1 cellular context compared by ENCODE assay signal in the genomic region with DNA sequence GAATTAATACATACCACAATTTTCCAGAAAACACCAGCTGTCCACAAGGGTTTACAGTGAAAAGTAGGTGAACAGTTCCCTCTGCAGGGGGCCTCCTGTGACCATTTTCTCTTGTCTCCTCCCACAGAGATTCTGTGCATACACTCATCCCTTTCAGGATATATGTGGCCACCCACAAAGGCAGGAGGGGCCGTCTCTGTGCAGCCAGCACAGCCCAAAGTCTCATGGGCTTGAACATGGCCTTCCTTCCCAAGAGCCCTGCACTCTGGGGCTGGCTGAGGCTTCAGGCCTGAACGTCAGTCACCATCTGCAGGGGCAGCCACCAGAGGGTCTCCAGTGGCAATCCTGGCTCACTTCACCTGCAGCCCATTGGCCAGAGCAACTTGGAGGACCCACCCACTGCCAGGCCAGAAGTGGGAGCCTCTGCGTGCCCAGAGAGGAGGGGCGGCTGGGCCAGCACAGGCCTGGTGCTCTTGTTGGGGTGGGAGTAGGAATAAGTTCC.
A peak's percentile ranks its signal among the peaks of the same experiment; 100 is the strongest.
TF ChIP-seq lines count a peak whose summit lies in the region.

No MANE protein-coding gene starts in this region.

TF ChIP-seq in HepG2, 621 proteins besides CTCF, POLR2A, EP300 and RAD21 (continues in another document):
- TF ChIP-seq, protein P1, sequence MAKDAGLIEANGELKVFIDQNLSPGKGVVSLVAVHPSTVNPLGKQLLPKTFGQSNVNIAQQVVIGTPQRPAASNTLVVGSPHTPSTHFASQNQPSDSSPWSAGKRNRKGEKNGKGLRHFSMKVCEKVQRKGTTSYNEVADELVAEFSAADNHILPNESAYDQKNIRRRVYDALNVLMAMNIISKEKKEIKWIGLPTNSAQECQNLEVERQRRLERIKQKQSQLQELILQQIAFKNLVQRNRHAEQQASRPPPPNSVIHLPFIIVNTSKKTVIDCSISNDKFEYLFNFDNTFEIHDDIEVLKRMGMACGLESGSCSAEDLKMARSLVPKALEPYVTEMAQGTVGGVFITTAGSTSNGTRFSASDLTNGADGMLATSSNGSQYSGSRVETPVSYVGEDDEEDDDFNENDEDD (CRISPR knock-in tag; IDR thresholded peaks at IDR 0.05; ENCODE audit: borderline replicate concordance): no peak
- TF ChIP-seq NFYB (CRISPR knock-in tag; IDR thresholded peaks at IDR 0.05) (peak; percentile 63), ETV6 (CRISPR knock-in tag; conservative IDR thresholded peaks at IDR 0.05) (no peak), GMEB1 (CRISPR knock-in tag; IDR thresholded peaks at IDR 0.05; ENCODE audit: borderline replicate concordance) (no peak), ZSCAN9 (CRISPR knock-in tag; IDR thresholded peaks at IDR 0.05; ENCODE audit: borderline replicate concordance) (no peak), POGZ (CRISPR knock-in tag; IDR thresholded peaks at IDR 0.05) (no peak), KAT8 (CRISPR knock-in tag; IDR thresholded peaks at IDR 0.05) (no peak), ZMYM3 (CRISPR knock-in tag; IDR thresholded peaks at IDR 0.05) (0 out of 2 replicates have a peak, but pooled peaks have one; percentile 34), ZNF549 (CRISPR knock-in tag; IDR thresholded peaks at IDR 0.05) (no peak), NR2F1 (CRISPR knock-in tag; IDR thresholded peaks at IDR 0.05) (no peak), HOXA9 (CRISPR knock-in tag; IDR thresholded peaks at IDR 0.05; ENCODE audit: borderline replicate concordance) (no peak), RELA (CRISPR knock-in tag; IDR thresholded peaks at IDR 0.05) (no peak), ZNF564 (CRISPR knock-in tag; IDR thresholded peaks at IDR 0.05) (no peak), MIER2 (CRISPR knock-in tag; IDR thresholded peaks at IDR 0.05) (no peak), TAF1 (CRISPR knock-in tag; IDR thresholded peaks at IDR 0.05) (no peak), PAF1 (CRISPR knock-in tag; IDR thresholded peaks at IDR 0.05) (no peak; the same call in 1 of the 2 replicates), CHD2 (IDR thresholded peaks at IDR 0.05; ENCODE audit: low read depth, low read length) (no peak), KDM4B (CRISPR knock-in tag; IDR thresholded peaks at IDR 0.05) (no peak), SSRP1 (CRISPR knock-in tag; IDR thresholded peaks at IDR 0.05) (no peak), NCOA5 (CRISPR knock-in tag; IDR thresholded peaks at IDR 0.05) (no peak), SNRNP70 (IDR thresholded peaks at IDR 0.05; ENCODE audit: low read depth, low read length) (no peak), ZNF543 (CRISPR knock-in tag; IDR thresholded peaks at IDR 0.05) (no peak), ZNF674 (CRISPR knock-in tag; IDR thresholded peaks at IDR 0.05; ENCODE audit: low read depth) (no peak), CCAR2 (optimal IDR thresholded peaks at IDR 0.05; ENCODE audit: low read depth, low read length) (no peak), MIER3 (CRISPR knock-in tag; IDR thresholded peaks at IDR 0.05; ENCODE audit: borderline replicate concordance) (no peak), STAG1 (CRISPR knock-in tag; IDR thresholded peaks at IDR 0.05) (peak; percentile 72), IKZF1 (IDR thresholded peaks at IDR 0.05) (no peak), ZNF451 (CRISPR knock-in tag; IDR thresholded peaks at IDR 0.05) (no peak), PPARG (CRISPR knock-in tag; conservative IDR thresholded peaks at IDR 0.05) (no peak), ZBTB25 (CRISPR knock-in tag; IDR thresholded peaks at IDR 0.05) (no peak), POLR2AphosphoS5 (IDR thresholded peaks at IDR 0.05; ENCODE audit: low read depth, low read length) (no peak), ZNF263 (CRISPR knock-in tag; IDR thresholded peaks at IDR 0.05) (0 out of 2 replicates have a peak, but pooled peaks have one; percentile 14), ZNF883 (CRISPR knock-in tag; IDR thresholded peaks at IDR 0.05; ENCODE audit: not compliant biosample characterization) (no peak), SIN3B (IDR thresholded peaks at IDR 0.05; ENCODE audit: low read length) (no peak), ARNT2 (CRISPR knock-in tag; IDR thresholded peaks at IDR 0.05; ENCODE audit: low read depth) (no peak), SALL1 (CRISPR knock-in tag; IDR thresholded peaks at IDR 0.05) (peak; percentile 41; the same call in 1 of the 2 replicates), ZNF614 (CRISPR knock-in tag; IDR thresholded peaks at IDR 0.05; ENCODE audit: borderline replicate concordance) (peak; percentile 21; the same call in 1 of the 2 replicates), TRIM24 (CRISPR knock-in tag; IDR thresholded peaks at IDR 0.05) (no peak), ZNF207 (IDR thresholded peaks at IDR 0.05; ENCODE audit: borderline replicate concordance) (no peak), ZNF615 (CRISPR knock-in tag; IDR thresholded peaks at IDR 0.05; ENCODE audit: borderline replicate concordance) (no peak), ZFP62 (CRISPR knock-in tag; IDR thresholded peaks at IDR 0.05) (no peak), HHEX (CRISPR knock-in tag; IDR thresholded peaks at IDR 0.05) (no peak), JARID2 (CRISPR knock-in tag; IDR thresholded peaks at IDR 0.05; ENCODE audit: insufficient replicate concordance) (no peak), IKZF4 (CRISPR knock-in tag; IDR thresholded peaks at IDR 0.05; ENCODE audit: borderline replicate concordance, low read depth, not compliant biosample characterization) (no peak), ARID3A (IDR thresholded peaks at IDR 0.05; ENCODE audit: low read depth, low read length) (no peak), FOXO1 (CRISPR knock-in tag; IDR thresholded peaks at IDR 0.05) (no peak), ZBTB33 (CRISPR knock-in tag; IDR thresholded peaks at IDR 0.05) (no peak), CREBL2 (CRISPR knock-in tag; IDR thresholded peaks at IDR 0.05; ENCODE audit: borderline replicate concordance) (no peak), ZFX (CRISPR knock-in tag; IDR thresholded peaks at IDR 0.05; ENCODE audit: low read depth) (peak; percentile 41; the same call in 1 of the 2 replicates), ZNF878 (CRISPR knock-in tag; IDR thresholded peaks at IDR 0.05) (no peak), MBNL3 (CRISPR knock-in tag; conservative IDR thresholded peaks at IDR 0.05) (no peak)
- TF ChIP-seq, protein P2, sequence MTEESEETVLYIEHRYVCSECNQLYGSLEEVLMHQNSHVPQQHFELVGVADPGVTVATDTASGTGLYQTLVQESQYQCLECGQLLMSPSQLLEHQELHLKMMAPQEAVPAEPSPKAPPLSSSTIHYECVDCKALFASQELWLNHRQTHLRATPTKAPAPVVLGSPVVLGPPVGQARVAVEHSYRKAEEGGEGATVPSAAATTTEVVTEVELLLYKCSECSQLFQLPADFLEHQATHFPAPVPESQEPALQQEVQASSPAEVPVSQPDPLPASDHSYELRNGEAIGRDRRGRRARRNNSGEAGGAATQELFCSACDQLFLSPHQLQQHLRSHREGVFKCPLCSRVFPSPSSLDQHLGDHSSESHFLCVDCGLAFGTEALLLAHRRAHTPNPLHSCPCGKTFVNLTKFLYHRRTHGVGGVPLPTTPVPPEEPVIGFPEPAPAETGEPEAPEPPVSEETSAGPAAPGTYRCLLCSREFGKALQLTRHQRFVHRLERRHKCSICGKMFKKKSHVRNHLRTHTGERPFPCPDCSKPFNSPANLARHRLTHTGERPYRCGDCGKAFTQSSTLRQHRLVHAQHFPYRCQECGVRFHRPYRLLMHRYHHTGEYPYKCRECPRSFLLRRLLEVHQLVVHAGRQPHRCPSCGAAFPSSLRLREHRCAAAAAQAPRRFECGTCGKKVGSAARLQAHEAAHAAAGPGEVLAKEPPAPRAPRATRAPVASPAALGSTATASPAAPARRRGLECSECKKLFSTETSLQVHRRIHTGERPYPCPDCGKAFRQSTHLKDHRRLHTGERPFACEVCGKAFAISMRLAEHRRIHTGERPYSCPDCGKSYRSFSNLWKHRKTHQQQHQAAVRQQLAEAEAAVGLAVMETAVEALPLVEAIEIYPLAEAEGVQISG (CRISPR knock-in tag; IDR thresholded peaks at IDR 0.05): no peak
- TF ChIP-seq, protein P3, sequence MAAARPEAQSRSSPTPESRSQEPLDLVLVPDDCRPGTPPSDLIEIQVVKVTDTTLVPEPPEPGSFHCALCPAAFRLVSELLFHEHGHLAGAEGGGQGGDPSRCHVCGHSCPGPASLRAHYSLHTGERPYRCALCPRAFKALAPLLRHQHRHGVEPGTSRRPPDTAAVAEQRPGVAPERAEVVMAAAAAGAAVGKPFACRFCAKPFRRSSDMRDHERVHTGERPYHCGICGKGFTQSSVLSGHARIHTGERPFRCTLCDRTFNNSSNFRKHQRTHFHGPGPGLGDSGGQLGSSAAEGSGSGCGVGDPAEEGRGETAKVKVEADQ (CRISPR knock-in tag; IDR thresholded peaks at IDR 0.05; ENCODE audit: borderline replicate concordance): no peak
- TF ChIP-seq, protein P4, sequence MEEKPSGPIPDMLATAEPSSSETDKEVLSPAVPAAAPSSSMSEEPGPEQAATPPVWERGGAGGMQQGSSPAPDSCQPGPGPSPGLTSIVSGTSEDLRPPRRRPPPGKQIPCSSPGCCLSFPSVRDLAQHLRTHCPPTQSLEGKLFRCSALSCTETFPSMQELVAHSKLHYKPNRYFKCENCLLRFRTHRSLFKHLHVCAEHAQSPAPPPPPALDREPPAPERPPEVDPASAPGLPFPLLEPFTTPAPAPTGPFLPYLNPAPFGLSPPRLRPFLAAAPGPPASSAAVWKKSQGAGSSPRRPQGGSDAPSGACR (CRISPR knock-in tag; IDR thresholded peaks at IDR 0.05): no peak
